ENCODE assay signal across 25 cellular contexts in the genomic region with DNA sequence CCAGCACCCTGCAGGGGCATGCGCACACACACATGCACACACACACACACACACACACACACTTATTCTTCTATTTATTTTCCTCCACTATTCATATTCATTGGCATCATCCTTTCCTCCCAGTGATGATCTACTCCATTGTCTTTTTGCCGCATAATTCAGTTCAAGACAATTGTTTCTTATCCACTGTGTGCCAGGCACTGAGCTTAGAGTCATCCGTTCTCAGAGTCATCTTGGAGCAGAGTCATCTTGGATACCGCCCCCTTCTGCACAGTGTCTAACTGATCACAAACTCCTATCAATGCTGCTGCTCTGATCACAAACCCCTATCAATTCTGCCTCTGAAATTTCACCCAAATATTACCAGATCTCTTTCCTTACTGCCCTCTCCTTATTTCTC.
"Had no signal": no experiment of that assay in that cellular context is flagged by ENCODE, and none has a peak within 500 bp of the region (broad histone marks: within the 10 kb centered on the region; RNA-seq: fewer than 3 reads in every experiment).

No MANE protein-coding gene starts in this region.

- H3K4me2 ChIP-seq: hepatocyte, neural progenitor cell had no signal

- FAIRE-seq: endometrium, islet of Langerhans, TTC549 had no signal

- H3K27ac ChIP-seq: brain microvascular endothelial cell, coronary artery, hepatocyte, neural progenitor cell, prostate gland, right atrium auricular region, tibial nerve, WERI-Rb-1 had no signal

- DNase-seq: activated CD4-positive, alpha-beta T cell treated with anti-CD3 and anti-CD28 coated beads, Interleukin-2, amount 10 ng/mL, durations not matched to agents 7 days and 5 days; activated CD4-positive, CD25-positive, alpha-beta regulatory T cell treated with anti-CD3 and anti-CD28 coated beads, Interleukin-2, amount 50 U/mL, for 72 hours; activated CD8-positive, alpha-beta memory T cell treated with anti-CD3 and anti-CD28 coated beads, Interleukin-2, amount 10 ng/mL, durations not matched to agents 7 days and 5 days; activated CD8-positive, alpha-beta T cell treated with anti-CD3 and anti-CD28 coated beads for 36 hours; activated gamma-delta T cell; activated naive CD4-positive, alpha-beta T cell treated with anti-CD3 and anti-CD28 coated beads, Interleukin-2, amount 50 U/mL, for 16 hours; activated naive CD8-positive, alpha-beta T cell treated with anti-CD3 and anti-CD28 coated beads, Interleukin-2, amount 50 U/mL, for 24 hours; aorta; brain microvascular endothelial cell; foreskin fibroblast; left cardiac atrium; naive thymus-derived CD8-positive, alpha-beta T cell; stimulated activated CD4-positive, alpha-beta T cell treated with anti-CD3 and anti-CD28 coated beads, Interleukin-4, amount 100 ng/mL, for 4 hours; stimulated activated naive CD8-positive, alpha-beta T cell treated with anti-CD3 and anti-CD28 coated beads, Interleukin-15, Interleukin-2, amounts not matched to agents 100 U/mL and 50 U/mL, for 24 hours; T-cell; WERI-Rb-1 had no signal

- H3K79me2 ChIP-seq: hepatocyte had no signal

- H3K4me3 ChIP-seq: coronary artery, hepatocyte, neural progenitor cell, prostate gland, right atrium auricular region, tibial nerve had no signal

- H3K9me3 ChIP-seq: prostate gland, right atrium auricular region, tibial nerve had no signal

- H3K27me3 ChIP-seq: brain microvascular endothelial cell, hepatocyte, neural progenitor cell, right atrium auricular region, tibial nerve had no signal

- H3K9ac ChIP-seq: neural progenitor cell had no signal

- H3K4me1 ChIP-seq: neural progenitor cell, prostate gland, right atrium auricular region, tibial nerve had no signal

- H2AFZ ChIP-seq: hepatocyte, neural progenitor cell had no signal

- H3K36me3 ChIP-seq: brain microvascular endothelial cell, neural progenitor cell, prostate gland, right atrium auricular region, tibial nerve, WERI-Rb-1 had no signal

- ATAC-seq: activated CD8-positive, alpha-beta memory T cell treated with anti-CD3 and anti-CD28 coated beads, Interleukin-2, amount 10 ng/mL, durations not matched to agents 7 days and 5 days; activated CD8-positive, alpha-beta T cell treated with anti-CD3 and anti-CD28 coated beads for 36 hours; activated naive CD8-positive, alpha-beta T cell treated with anti-CD3 and anti-CD28 coated beads, Interleukin-2, amount 50 U/mL, for 24 hours; left cardiac atrium; naive thymus-derived CD8-positive, alpha-beta T cell; stimulated activated naive CD8-positive, alpha-beta T cell treated with anti-CD3 and anti-CD28 coated beads, Interleukin-15, Interleukin-2, amounts not matched to agents 100 U/mL and 50 U/mL, for 24 hours; T-cell had no signal
